In the genomic region with DNA sequence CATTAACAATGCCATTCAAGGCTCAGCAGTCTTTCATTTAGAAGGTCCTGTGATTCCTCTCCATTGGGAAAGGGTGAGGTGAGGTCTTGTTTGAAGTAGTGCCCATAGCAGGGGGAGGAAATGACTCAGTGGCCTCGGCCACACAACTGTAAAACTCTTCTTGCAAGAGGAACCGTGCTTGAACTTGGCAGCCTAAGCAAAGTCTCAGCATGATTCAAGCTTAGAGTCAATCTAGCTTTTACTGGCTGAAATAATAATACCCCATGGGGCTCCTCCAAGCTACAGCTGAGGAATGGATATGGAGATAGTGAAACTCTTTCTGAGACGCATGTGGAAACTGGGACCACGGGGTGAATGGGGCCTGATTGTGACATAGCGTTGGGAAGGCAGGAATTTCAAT, we compare ENCODE assay signal across 16 cellular contexts.
A peak's percentile ranks its signal among the peaks of the same experiment; 100 is the strongest.
DNase-seq lines count a peak whose midpoint lies in the region; ATAC-seq, FAIRE-seq and TF ChIP-seq lines count a peak whose summit lies in the region.
"Had no signal": no experiment of that assay in that cellular context is flagged by ENCODE, and none has a peak within 500 bp of the region (broad histone marks: within the 10 kb centered on the region; RNA-seq: fewer than 3 reads in every experiment).

No MANE protein-coding gene starts in this region.

- no peaks in the 10 kb centered on the region for H3K9me3 ChIP-seq in endothelial cell of umbilical vein (replicated peaks; ENCODE audit: control insufficient read depth, insufficient read depth, low read length)

- H3K27me3 ChIP-seq in endothelial cell of umbilical vein (ENCODE audit: control insufficient read depth in 2 of 2, insufficient read depth in 2 of 2, low read length in 2 of 2) = no peaks in the 10 kb centered on the region

- CTCF ChIA-PET in endothelial cell of umbilical vein (lab: Charles Lee) = interaction anchor here (1.0 to 1.9 kb wide), 4 partner anchors 11 to 1527 kb away, joined by 3 to 10 read pairs (median 3); no protein-coding TSS in a partner anchor

- peak; percentile 94 for FAIRE-seq in endothelial cell of umbilical vein (lab: Jason Lieb, UNC)
- FAIRE-seq: G401.6, GM18507 had no signal

- H3K9me1 ChIP-seq in endothelial cell of umbilical vein (replicated peaks; ENCODE audit: control insufficient read depth, extremely low read depth, insufficient read depth, low read length) = no peaks in the 10 kb centered on the region

- no peak overlapping the region for H3K4me3 ChIP-seq in endothelial cell of umbilical vein (replicated peaks in 1 of 3; ENCODE audit: insufficient read depth in 1 of 3, low read depth in 1 of 3, low read length in 3 of 3)

- H3K4me1 ChIP-seq in endothelial cell of umbilical vein (ENCODE audit: control insufficient read depth, extremely low read depth, insufficient read depth, low read length) = peaks cover 6% of the 10 kb centered on the region

- no peak for TF ChIP-seq CTCF in endothelial cell of umbilical vein (IDR thresholded peaks at IDR 0.05; ENCODE audit: extremely low read depth in 1 of 2, insufficient read depth in 1 of 2, low read depth in 1 of 2, low read length in 2 of 2)

- no peaks in the 10 kb centered on the region for H3K36me3 ChIP-seq in endothelial cell of umbilical vein (ENCODE audit: control insufficient read depth in 2 of 2, extremely low read depth in 1 of 2, insufficient read depth in 2 of 2, low read length in 2 of 2)

- intact Hi-C loops in endothelial cell of umbilical vein (cut with micrococcal nuclease) = no loop called here

- BruUV-seq in endothelial cell of umbilical vein (replicated peaks; lab: Mats Ljungman, UMichigan) = no TSS peak

- no peak overlapping the region for H2AFZ ChIP-seq in endothelial cell of umbilical vein (ENCODE audit: low read depth, low read length)

- H4K20me1 ChIP-seq in endothelial cell of umbilical vein (replicated peaks; ENCODE audit: control insufficient read depth, extremely low read depth, insufficient read depth, low read length) = no peaks in the 10 kb centered on the region

- no peak for TF ChIP-seq POLR2A in endothelial cell of umbilical vein (IDR thresholded peaks at IDR 0.05; ENCODE audit: low read depth, low read length)

- H3K27ac ChIP-seq in endothelial cell of umbilical vein (ENCODE audit: insufficient read depth, low read depth, low read length) = no peak overlapping the region

- DNase-seq in ELR (ENCODE audit: low read depth) (peak; percentile 4), NCI-H69 (lab: John Stamatoyannopoulos, UW) (peak; percentile 41), endothelial cell of umbilical vein (ENCODE audit: low read depth, low spot score) (peak; percentile 83), non-pigmented ciliary epithelial cell (ENCODE audit: low read depth) (peak; percentile 93), NCI-H2227 (lab: John Stamatoyannopoulos, UW; ENCODE audit: unreplicated experiment) (no peak), cerebellar cortex (ENCODE audit: low spot score) (no peak)
- no peak for DNase-seq in stimulated activated CD4-positive, alpha-beta T cell treated with anti-CD3 and anti-CD28 coated beads, Interleukin-4, amount 100 ng/mL, for 1 hour
- DNase-seq: activated CD4-positive, alpha-beta T cell treated with anti-CD3 and anti-CD28 coated beads for 36 hours; aorta; CD4-positive, CD25-positive, alpha-beta regulatory T cell; NCI-H1930; stimulated activated naive CD8-positive, alpha-beta T cell treated with anti-CD3 and anti-CD28 coated beads, Interleukin-15, amount 100 ng/mL, for 72 hours; T-cell had no signal

- no peak for ATAC-seq in HG03095 (IDR thresholded peaks at IDR 0.05; ENCODE audit: unreplicated experiment)
- ATAC-seq: activated CD4-positive, alpha-beta T cell treated with anti-CD3 and anti-CD28 coated beads for 36 hours; stimulated activated naive CD8-positive, alpha-beta T cell treated with anti-CD3 and anti-CD28 coated beads, Interleukin-15, amount 100 ng/mL, for 72 hours; T-cell had no signal

- no peak overlapping the region for H3K9ac ChIP-seq in endothelial cell of umbilical vein (replicated peaks; ENCODE audit: extremely low read depth, insufficient read depth, low read length)

- no peaks in the 10 kb centered on the region for H3K79me2 ChIP-seq in endothelial cell of umbilical vein (ENCODE audit: control insufficient read depth, insufficient read depth, low read length)

- POLR2A ChIA-PET in endothelial cell of umbilical vein (lab: Charles Lee) = no interaction called here

- dilution Hi-C loops in endothelial cell of umbilical vein (cut with MboI; ENCODE audit: extremely low pct_ligation_motif_present, low sequenced_read_pairs) = no loop called here

- no peak overlapping the region for H3K4me2 ChIP-seq in endothelial cell of umbilical vein (ENCODE audit: insufficient read depth, low read length)

TF ChIP-seq in endothelial cell of umbilical vein, 7 proteins besides CTCF, POLR2A, EP300 and RAD21:
- TF ChIP-seq MYC (IDR thresholded peaks at IDR 0.05; ENCODE audit: low read depth, low read length) (no peak), FOS (IDR thresholded peaks at IDR 0.05; ENCODE audit: borderline replicate concordance, insufficient read depth, low read length) (peak; percentile 72), POLR2AphosphoS5 (IDR thresholded peaks at IDR 0.05; ENCODE audit: insufficient read depth, low read depth, low read length) (peak; percentile 34), JUN (IDR thresholded peaks at IDR 0.05; ENCODE audit: borderline replicate concordance, insufficient read depth, insufficient read length, low read depth) (peak; percentile 28)

Comparison
In these comparisons a context has a peak if more than half of its experiments do, and no peak if none do; other contexts are left out.
1. DNase-seq: peak in ELR (single experiment), NCI-H69 (single experiment), endothelial cell of umbilical vein (single experiment) and non-pigmented ciliary epithelial cell (single experiment); none in NCI-H2227 (single experiment), cerebellar cortex (single experiment) and stimulated activated CD4-positive, alpha-beta T cell treated with anti-CD3 and anti-CD28 coated beads, Interleukin-4, amount 100 ng/mL, for 1 hour (single experiment).